ENCODE assay signal across 8 cellular contexts in the genomic region with DNA sequence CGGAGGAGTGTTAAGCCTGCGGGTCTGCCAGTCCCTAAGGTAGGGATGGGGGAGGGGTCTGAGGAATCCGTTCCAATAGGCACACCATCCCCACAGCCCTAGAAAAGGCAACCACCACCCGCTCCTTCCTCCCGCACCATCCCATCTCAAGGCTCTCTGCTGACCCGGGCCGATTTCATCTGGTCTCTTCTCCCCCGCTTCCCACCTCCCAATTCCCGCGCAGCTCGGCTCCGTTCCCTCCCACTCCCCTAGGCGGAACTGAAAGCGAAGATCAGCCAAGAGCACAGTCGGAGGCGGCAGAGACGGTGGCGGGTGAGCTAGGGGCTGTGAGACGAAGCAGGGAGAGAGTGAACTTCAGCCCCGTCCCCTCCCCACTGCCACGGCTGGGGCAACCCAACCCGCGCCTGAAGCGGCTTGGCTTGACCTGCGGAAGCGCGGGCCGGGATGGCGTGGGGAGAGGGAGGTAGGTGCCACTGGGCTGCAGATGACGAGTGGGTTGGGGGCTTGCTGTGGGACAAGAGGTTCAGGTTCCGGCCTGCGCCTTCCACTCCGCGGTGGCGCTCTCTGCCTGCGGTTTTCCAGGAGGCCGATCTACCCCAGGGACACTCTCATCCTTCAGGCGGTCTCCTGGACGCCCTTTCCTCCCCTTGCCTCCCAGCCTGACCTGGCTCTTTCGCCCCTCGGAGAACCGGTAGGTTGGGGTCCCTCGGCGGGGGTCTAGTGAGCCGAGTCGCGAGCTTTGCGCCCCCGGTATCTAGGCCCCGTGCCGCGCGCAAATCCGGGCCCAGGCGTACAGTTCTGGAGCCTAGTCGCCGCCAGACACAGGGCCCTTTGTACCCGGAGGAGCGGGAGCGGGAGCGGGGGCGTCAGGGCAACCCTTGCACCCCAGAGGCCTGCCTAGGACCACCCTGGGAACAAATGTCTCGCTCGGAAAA. TPM values are rescaled to one million over a fixed set of nuclear protein-coding genes. Genes with fewer than 3 reads are reported as not detected.
DNase-seq lines count a peak whose midpoint lies in the region; ATAC-seq and TF ChIP-seq lines count a peak whose summit lies in the region.

A gene (plus strand): TSS at position 284 of the 935 bp plus-strand sequence. CDS start 97,591 bp downstream, outside the sequence.

- H3K36me3 ChIP-seq in body of pancreas (replicated peaks in 1 of 2; ENCODE audit: insufficient read depth in 1 of 2, low read depth in 2 of 2) = no peaks in the 10 kb centered on the region
- no peaks in the 10 kb centered on the region for H3K36me3 ChIP-seq in muscle layer of duodenum (ENCODE audit: control insufficient read depth in 1 of 2, insufficient read depth in 2 of 2, low read length in 2 of 2)
- no peaks in the 10 kb centered on the region for H3K36me3 ChIP-seq in SJCRH30
- H3K36me3 ChIP-seq in mammary epithelial cell (ENCODE audit: insufficient read depth, low read length) = no peaks in the 10 kb centered on the region

- H3K27me3 ChIP-seq in body of pancreas (no peaks in the 10 kb centered on the region), muscle layer of duodenum (ENCODE audit: low read depth, low read length) (no peaks in the 10 kb centered on the region), SJCRH30 (no peaks in the 10 kb centered on the region), mammary epithelial cell (ENCODE audit: insufficient read depth, low read length) (no peaks in the 10 kb centered on the region)

- intact Hi-C loops in body of pancreas (cut with DNase I) = no loop called here
- intact Hi-C loops in mammary epithelial cell (cut with micrococcal nuclease) = no loop called here
- intact Hi-C loops in Calu3 (cut with micrococcal nuclease; ENCODE audit: unreplicated experiment) = no loop called here

- H3K27ac ChIP-seq in body of pancreas = peak within 1 kb of the TSS in 2 of 4 donors; percentile 47 to 49
- peak within 1 kb of the TSS; percentile 16 for H3K27ac ChIP-seq in muscle layer of duodenum (ENCODE audit: low read length)
- H3K27ac ChIP-seq in SJCRH30 = no peak within 1 kb of the TSS
- H3K27ac ChIP-seq in mammary epithelial cell (ENCODE audit: insufficient read depth, low read depth, low read length) = no peak within 1 kb of the TSS

- 0% methylated on average over 10 to 42 of the region's 64 CpGs for WGBS in body of pancreas, 2 donors
- no CpG with 5 or more reads among the region's 64 CpGs for WGBS in mammary epithelial cell (ENCODE audit: low coverage, missing lambda C conversion rate)

- H3K4me3 Mint-ChIP-seq in Calu3 (ENCODE audit: low read depth, unreplicated experiment) = no peak within 1 kb of the TSS

- no peaks in the 10 kb centered on the region for H3K9me3 ChIP-seq in body of pancreas
- H3K9me3 ChIP-seq in muscle layer of duodenum (ENCODE audit: control insufficient read depth in 1 of 2, low read length in 2 of 2) = no peaks in the 10 kb centered on the region
- H3K9me3 ChIP-seq in SJCRH30 (replicated peaks) = no peaks in the 10 kb centered on the region
- no peaks in the 10 kb centered on the region for H3K9me3 ChIP-seq in mammary epithelial cell (replicated peaks; ENCODE audit: insufficient read depth, low read length)

- no peaks in the 10 kb centered on the region for H4K20me1 ChIP-seq in mammary epithelial cell (ENCODE audit: insufficient read depth, low read length)

- no peaks in the 10 kb centered on the region for H3K79me2 ChIP-seq in mammary epithelial cell (ENCODE audit: insufficient read depth, low read length)

- no peaks in the 10 kb centered on the region for H3K9me3 Mint-ChIP-seq in Calu3 (ENCODE audit: low read depth, unreplicated experiment)

- H3K4me1 Mint-ChIP-seq in Calu3 (ENCODE audit: low read depth, unreplicated experiment) = no peaks in the 10 kb centered on the region

- H3K4me3 ChIP-seq in body of pancreas (peak within 1 kb of the TSS in 1 of 2 donors; percentile 43), muscle layer of duodenum (ENCODE audit: low read depth in 1 of 2, low read length in 2 of 2) (peak within 1 kb of the TSS; percentile 57 to 71), SJCRH30 (no peak within 1 kb of the TSS), mammary epithelial cell (replicated peaks in 1 of 3; ENCODE audit: insufficient read depth in 1 of 3, low read depth in 2 of 3, low read length in 3 of 3) (no peak within 1 kb of the TSS)

- no peak within 1 kb of the TSS for H3K27ac Mint-ChIP-seq in Calu3 (ENCODE audit: unreplicated experiment)

- BruUV-seq in mammary epithelial cell (replicated peaks; lab: Mats Ljungman, UMichigan) = no TSS peak
- no TSS peak for BruUV-seq in Calu3 (replicated peaks; lab: Mats Ljungman, UMichigan)

- H3K4me1 ChIP-seq in body of pancreas (no peaks in the 10 kb centered on the region), muscle layer of duodenum (ENCODE audit: control insufficient read depth in 1 of 2, insufficient read depth in 2 of 2, low read length in 2 of 2) (peaks cover 0 to 6% of the 10 kb centered on the region in 2 donors), SJCRH30 (no peaks in the 10 kb centered on the region), mammary epithelial cell (ENCODE audit: insufficient read depth, low read length) (no peaks in the 10 kb centered on the region)

- CTCF ChIA-PET in mammary epithelial cell (lab: Charles Lee; ENCODE audit: low non-redundant PET) = no interaction called here
- CTCF ChIA-PET in Calu3 (lab: Charles Lee) = no interaction called here

- H2AFZ ChIP-seq in mammary epithelial cell (ENCODE audit: low read depth, low read length) = no peak within 1 kb of the TSS

- H3K36me3 Mint-ChIP-seq in Calu3 (ENCODE audit: insufficient read depth, unreplicated experiment) = no peaks in the 10 kb centered on the region

- no peak within 1 kb of the TSS for H3K9ac ChIP-seq in mammary epithelial cell (ENCODE audit: insufficient read depth, low read length)

- peak in 1 of 4 donors; percentile 10 for DNase-seq in body of pancreas
- no peak for DNase-seq in SJCRH30
- DNase-seq in mammary epithelial cell = no peak
- DNase-seq in Calu3 = no peak

- in situ Hi-C loops in mammary epithelial cell (cut with MboI; ENCODE audit: low sequenced_read_pairs in 2 of 2) = no loop called here

- H3K4me2 ChIP-seq in mammary epithelial cell (ENCODE audit: insufficient read depth, low read depth, low read length) = no peak within 1 kb of the TSS

- dilution Hi-C loops in mammary epithelial cell (cut with HindIII; ENCODE audit: low sequenced_read_pairs) = no loop called here

- TF ChIP-seq CTCF in body of pancreas (IDR thresholded peaks at IDR 0.05) (no peak), mammary epithelial cell (conservative IDR thresholded peaks at IDR 0.05 in 1 of 2, IDR thresholded peaks at IDR 0.05 in 1 of 2; ENCODE audit: extremely low read depth in 1 of 2, insufficient read depth in 1 of 2, low read depth in 1 of 2, low read length in 2 of 2) (no peak), Calu3 (IDR thresholded peaks at IDR 0.05; ENCODE audit: unreplicated experiment) (no peak)

- peak; percentile 75 for ATAC-seq in GM18868 (IDR thresholded peaks at IDR 0.05; ENCODE audit: unreplicated experiment)
- ATAC-seq in HG03460 (IDR thresholded peaks at IDR 0.05; ENCODE audit: unreplicated experiment) = peak; percentile 52
- peak; percentile 47 for ATAC-seq in body of pancreas
- ATAC-seq in GM18870 (IDR thresholded peaks at IDR 0.05; ENCODE audit: unreplicated experiment) = no peak

- TF ChIP-seq POLR2A in body of pancreas (IDR thresholded peaks at IDR 0.05) = no peak

- H3K27me3 Mint-ChIP-seq in Calu3 (ENCODE audit: unreplicated experiment) = no peaks in the 10 kb centered on the region

RNA-seq across cellular contexts. Expression of the gene that starts here (rescaled TPM):
- total RNA-seq in body of pancreas (not detected), mammary epithelial cell (not detected), Calu3 (2022) (not detected in 2 replicates)
- total RNA-seq in SJCRH30 (2014; rRNA removed; shearing (Covaris generic)) = 0.03 TPM in 1 of 2 replicates, not detected in the other
- not detected for polyA plus RNA-seq in mammary epithelial cell
- polyA minus RNA-seq in mammary epithelial cell = not detected

Comparison
In these comparisons a context has a peak if more than half of its experiments do, and no peak if none do; other contexts are left out.
1. H3K4me3 ChIP-seq: peak in muscle layer of duodenum (2 of 2); none in SJCRH30 (single experiment) and mammary epithelial cell (0 of 3).